Comparison of ENCODE assay signal across 8 cellular contexts in genomic region chr6:149234051-149234962, GRCh38.
DNase-seq lines count a peak whose midpoint lies in the region; ATAC-seq and TF ChIP-seq lines count a peak whose summit lies in the region.

No MANE protein-coding gene starts in this region.

- no peaks in the 10 kb centered on the region for H3K27me3 ChIP-seq in MM.1S (replicated peaks; ENCODE audit: insufficient read depth, low read length)

- H4K20me1 ChIP-seq in MM.1S (ENCODE audit: insufficient read depth, low read length), result no peaks in the 10 kb centered on the region

- DNase-seq in A172 (ENCODE audit: low spot score) (peak; percentile 32), MM.1S (no peak), activated T-cell treated with anti-CD3 and anti-CD28 coated beads for 48 hours (ENCODE audit: low read depth) (peak; percentile 44), fibroblast of villous mesenchyme (ENCODE audit: low read depth) (peak; percentile 71), G401 (ENCODE audit: low spot score) (no peak), NCI-H2029 treated with DMSO at 0.1 percent for 48 hours (lab: John Stamatoyannopoulos, UW) (no peak), pons (ENCODE audit: low spot score) (no peak)

- no peak overlapping the region for H3K9ac ChIP-seq in MM.1S (ENCODE audit: low read length)

- H3K36me3 ChIP-seq in MM.1S (replicated peaks; ENCODE audit: insufficient read depth, low read length), result no peaks in the 10 kb centered on the region

- H3K79me2 ChIP-seq in MM.1S (ENCODE audit: low read length), result no peaks in the 10 kb centered on the region

- no peak overlapping the region for H2AFZ ChIP-seq in MM.1S (ENCODE audit: low read length)

- peaks cover 35% of the 10 kb centered on the region for H3K4me1 ChIP-seq in MM.1S (ENCODE audit: low read length)

- no peaks in the 10 kb centered on the region for H3K9me2 ChIP-seq in MM.1S (replicated peaks; ENCODE audit: insufficient read depth, low read length)

- 0 out of 2 replicates have a peak overlapping the region, but pooled peaks have one; percentile 1 for H3K4me3 ChIP-seq in MM.1S (ENCODE audit: low read length)
- H3K4me3 ChIP-seq in fibroblast of villous mesenchyme (ENCODE audit: low read depth, low read length), result no peak overlapping the region

- no peak for TF ChIP-seq CTCF in MM.1S (IDR thresholded peaks at IDR 0.05; ENCODE audit: low read length)
- TF ChIP-seq CTCF in fibroblast of villous mesenchyme (IDR thresholded peaks at IDR 0.05; ENCODE audit: insufficient read depth, low read depth, low read length), result no peak

- H3F3A ChIP-seq in MM.1S (ENCODE audit: insufficient read depth, low read length), result peaks cover 11% of the 10 kb centered on the region

- in situ Hi-C loops in G401 (cut with HindIII; ENCODE audit: low sequenced_read_pairs), result no loop called here

- peak overlapping the region; percentile 43 for H3K4me2 ChIP-seq in MM.1S (ENCODE audit: low read depth, low read length)

- no peaks in the 10 kb centered on the region for H3K9me3 ChIP-seq in MM.1S (replicated peaks; ENCODE audit: insufficient read depth, low read length)

- no peak for ATAC-seq in GM18502 (IDR thresholded peaks at IDR 0.05; ENCODE audit: poor library complexity, unreplicated experiment)

- peak overlapping the region; percentile 69; the same call in 1 of the 2 replicates for H3K27ac ChIP-seq in MM.1S (ENCODE audit: low read length)

Comparison
In these comparisons a context has a peak if more than half of its experiments do, and no peak if none do; other contexts are left out.
1. DNase-seq: peak in A172 (single experiment), activated T-cell treated with anti-CD3 and anti-CD28 coated beads for 48 hours (single experiment) and fibroblast of villous mesenchyme (single experiment); none in MM.1S (single experiment), G401 (single experiment), NCI-H2029 treated with DMSO at 0.1 percent for 48 hours (single experiment) and pons (single experiment).